8 cellular contexts compared by ENCODE assay signal in the genomic region with DNA sequence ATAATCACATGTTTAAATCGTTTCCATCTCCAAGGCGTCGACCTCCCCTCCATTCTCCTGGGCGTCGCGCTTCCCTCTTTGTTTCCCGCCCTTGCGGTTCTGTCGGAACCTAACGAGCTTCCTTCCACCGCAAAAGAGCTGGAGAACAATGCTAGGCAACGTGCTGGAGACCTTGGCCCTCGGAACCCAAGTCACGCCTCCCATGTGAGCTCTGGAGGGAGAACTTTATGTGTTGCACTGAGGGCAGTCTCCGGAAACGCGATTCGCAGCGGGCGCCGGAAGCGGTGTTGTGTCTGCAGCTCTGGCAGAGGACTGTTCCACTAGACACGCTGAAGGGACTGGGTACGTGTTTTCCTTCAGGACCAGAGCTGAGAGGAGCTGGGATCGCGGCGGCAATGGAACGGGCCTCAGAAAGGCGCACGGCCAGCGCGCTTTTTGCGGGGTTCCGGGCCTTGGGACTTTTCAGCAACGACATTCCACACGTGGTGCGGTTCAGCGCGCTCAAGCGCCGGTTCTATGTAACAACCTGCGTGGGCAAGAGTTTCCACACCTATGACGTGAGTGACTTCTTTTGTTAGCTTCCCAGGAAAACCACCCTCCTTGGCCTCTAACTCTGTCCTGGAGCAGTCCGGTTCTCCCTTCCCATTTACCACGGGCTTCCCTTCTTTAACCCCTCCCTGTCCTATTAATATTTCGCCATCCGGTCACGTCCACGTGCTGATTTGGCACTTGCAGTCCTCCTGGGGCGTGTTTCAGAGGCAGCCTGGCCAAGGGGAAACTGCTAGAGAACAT. TPM values are rescaled to one million over a fixed set of nuclear protein-coding genes. Genes with fewer than 3 reads are reported as not detected.
DNase-seq lines count a peak whose midpoint lies in the region; ATAC-seq and TF ChIP-seq lines count a peak whose summit lies in the region.

A gene (plus strand): TSS at position 287 of the 792 bp plus-strand sequence. CDS start 109 bp downstream, at position 396.

- peaks cover 13% of the 10 kb centered on the region for H3K4me1 ChIP-seq in smooth muscle cell (ENCODE audit: low read depth)

- H3F3A ChIP-seq in smooth muscle cell (ENCODE audit: low read depth): no peaks in the 10 kb centered on the region

- peak within 1 kb of the TSS; percentile 98 for H2AFZ ChIP-seq in smooth muscle cell (ENCODE audit: low read depth)

- H3K27me3 Mint-ChIP-seq in activated B cell treated with CpG ODN at 0.5 μM for 24 hours: peaks cover 6% of the 10 kb centered on the region
- H3K27me3 Mint-ChIP-seq in immature natural killer cell (ENCODE audit: low read depth in 3 of 3): peaks cover 4 to 8% (median 5%) of the 10 kb centered on the region in 3 donors

- H3K9me3 Mint-ChIP-seq in activated B cell treated with CpG ODN at 0.5 μM for 24 hours (no peaks in the 10 kb centered on the region), immature natural killer cell (peaks cover 0 to 2% (median 0%) of the 10 kb centered on the region in 6 donors)

- POLR2A ChIA-PET in activated B cell treated with CpG ODN at 0.5 μM for 24 hours (lab: Charles Lee): interaction anchor here (1.2 to 1.4 kb wide), 2 partner anchors 353 to 1397 kb away, joined by 4 to 6 read pairs; a partner anchor contains a TSS

- ATAC-seq in GM19023 (IDR thresholded peaks at IDR 0.05; ENCODE audit: unreplicated experiment) (peak; percentile 97), HG03280 (IDR thresholded peaks at IDR 0.05; ENCODE audit: unreplicated experiment) (peak; percentile 96), activated B cell treated with CpG ODN at 0.5 μM for 24 hours (ENCODE audit: low read depth) (peak; percentile 95)

- no peaks in the 10 kb centered on the region for H3K9me3 ChIP-seq in smooth muscle cell (replicated peaks; ENCODE audit: low read depth)

- peak within 1 kb of the TSS; percentile 99 for H3K4me3 ChIP-seq in AG09309 (ENCODE audit: control insufficient read depth, low read depth, low read length)
- H3K4me3 ChIP-seq in smooth muscle cell: peak within 1 kb of the TSS; percentile 64

- peak within 1 kb of the TSS; percentile 90 for H3K27ac Mint-ChIP-seq in activated B cell treated with CpG ODN at 0.5 μM for 24 hours
- H3K27ac Mint-ChIP-seq in immature natural killer cell: peak within 1 kb of the TSS; percentile 90 to 98 (median 94)

- intact Hi-C loops in activated B cell treated with CpG ODN at 0.5 μM for 24 hours (cut with micrococcal nuclease): loop anchor here (1.0 to 10.0 kb wide), 8 partner anchors 135 to 1769 kb away; a partner anchor contains a TSS

- CTCF ChIA-PET in activated B cell treated with CpG ODN at 0.5 μM for 24 hours (lab: Charles Lee): no interaction called here

- DNase-seq in AG09309 (ENCODE audit: low read depth): peak; percentile 55
- DNase-seq in NCI-H345 (lab: John Stamatoyannopoulos, UW): peak; percentile 91
- peak; percentile 88 for DNase-seq in activated B cell treated with CpG ODN at 0.5 μM for 24 hours
- peak; percentile 85 for DNase-seq in central memory CD4-positive, alpha-beta T cell
- DNase-seq in immature natural killer cell: peak; percentile 85 to 88 (median 86)
- peak; percentile 56 for DNase-seq in smooth muscle cell (lab: John Stamatoyannopoulos, UW; ENCODE audit: unreplicated experiment)

- H3K4me1 Mint-ChIP-seq in activated B cell treated with CpG ODN at 0.5 μM for 24 hours (peaks cover 31% of the 10 kb centered on the region), immature natural killer cell (peaks cover 23 to 32% of the 10 kb centered on the region in 2 donors)

- H4K20me1 ChIP-seq in smooth muscle cell (ENCODE audit: low read depth): peaks cover 15% of the 10 kb centered on the region

- peaks cover 37% of the 10 kb centered on the region for H3K79me2 ChIP-seq in smooth muscle cell (ENCODE audit: low read depth)

- peak within 1 kb of the TSS; percentile 87 for H3K4me2 ChIP-seq in smooth muscle cell

- H3K9ac ChIP-seq in smooth muscle cell (ENCODE audit: low read depth): peak within 1 kb of the TSS; percentile 89

- H3K27me3 ChIP-seq in smooth muscle cell (ENCODE audit: low read depth): no peaks in the 10 kb centered on the region

- H3K36me3 ChIP-seq in smooth muscle cell (ENCODE audit: low read depth): peaks cover 2% of the 10 kb centered on the region

- peaks cover 25% of the 10 kb centered on the region for H3K36me3 Mint-ChIP-seq in activated B cell treated with CpG ODN at 0.5 μM for 24 hours (ENCODE audit: low read depth)
- no peaks in the 10 kb centered on the region for H3K36me3 Mint-ChIP-seq in immature natural killer cell

- H3K4me3 Mint-ChIP-seq in activated B cell treated with CpG ODN at 0.5 μM for 24 hours: peak within 1 kb of the TSS; percentile 96
- H3K4me3 Mint-ChIP-seq in immature natural killer cell: peak within 1 kb of the TSS; percentile 90 to 99 (median 92)

- H3K27ac ChIP-seq in smooth muscle cell (ENCODE audit: low read depth): peak within 1 kb of the TSS; percentile 68

- peak; percentile 9 for TF ChIP-seq CTCF in AG09309 (IDR thresholded peaks at IDR 0.05; ENCODE audit: control insufficient read depth, insufficient read depth, low read depth, low read length, missing control alignments)
- TF ChIP-seq CTCF in activated B cell treated with CpG ODN at 0.5 μM for 24 hours (IDR thresholded peaks at IDR 0.05): no peak
- no peak for TF ChIP-seq CTCF in smooth muscle cell (IDR thresholded peaks at IDR 0.05; ENCODE audit: borderline replicate concordance, insufficient read depth, poor library complexity, severe bottlenecking)

- 2% methylated on average over 50 of the region's 50 CpGs for WGBS in smooth muscle cell (ENCODE audit: low lambda C conversion rate)

RNA-seq across cellular contexts. Expression of the gene that starts here (rescaled TPM):
- total RNA-seq in activated B cell treated with CpG ODN at 0.5 μM for 24 hours: 42.6 and 48.6 TPM in 2 replicates
- polyA plus RNA-seq in immature natural killer cell: 10 to 100 TPM; 10.2 to 25.7 (median 15.2) TPM
- 45.3 and 55.0 TPM in 2 replicates for total RNA-seq in smooth muscle cell
- 10.8 and 12.7 TPM in 2 replicates for polyA plus RNA-seq in smooth muscle cell

Comparison
In these comparisons a context has a peak if more than half of its experiments do, and no peak if none do; other contexts are left out.
1. Peak in every context shown above with its lines: DNase-seq, ATAC-seq, H3K4me3 ChIP-seq and H3K27ac ChIP-seq.